10 cellular contexts compared by ENCODE assay signal in genomic region chr1:2203671-2204383, GRCh38. TPM values are rescaled to one million over a fixed set of nuclear protein-coding genes. Genes with fewer than 3 reads are reported as not detected.
DNase-seq lines count a peak whose midpoint lies in the region; ATAC-seq and TF ChIP-seq lines count a peak whose summit lies in the region.
"Had no signal": no experiment of that assay in that cellular context is flagged by ENCODE, and none has a peak within 500 bp of the region (broad histone marks: within the 10 kb centered on the region; RNA-seq: fewer than 3 reads in every experiment).

No MANE protein-coding gene starts in this region.

- WGBS in mesenchymal stem cell: 81% methylated on average over 22 of the region's 23 CpGs

- peak overlapping the region in 1 of 2 experiments; percentile 6 for H3K23ac ChIP-seq in mesenchymal stem cell (ENCODE audit: low read length in 2 of 2)

- H3K9me3 ChIP-seq in mesenchymal stem cell (ENCODE audit: control insufficient read depth, low read length) (no peaks in the 10 kb centered on the region), subcutaneous abdominal adipose tissue (ENCODE audit: control insufficient read depth in 5 of 5, low read length in 5 of 5) (no peaks in the 10 kb centered on the region)

- H2AK5ac ChIP-seq in mesenchymal stem cell (ENCODE audit: low read length, severe bottlenecking): no peak overlapping the region

- peaks cover 5% of the 10 kb centered on the region for H3K79me1 ChIP-seq in mesenchymal stem cell (replicated peaks; ENCODE audit: low read length, poor library complexity, severe bottlenecking)

- peak overlapping the region in 1 of 2 experiments; percentile 19 for H3K14ac ChIP-seq in mesenchymal stem cell (ENCODE audit: low read length in 2 of 2)

- no peak overlapping the region for H3K27ac Mint-ChIP-seq in endothelial cell (ENCODE audit: unreplicated experiment)
- H3K27ac Mint-ChIP-seq: activated CD8-positive, alpha-beta T cell treated with anti-CD3 and anti-CD28 coated beads for 36 hours had no signal

- H3K36me3 ChIP-seq in mesenchymal stem cell (ENCODE audit: control insufficient read depth in 1 of 2, insufficient read depth in 2 of 2, low read depth in 1 of 2, low read length in 2 of 2) (no peaks in the 10 kb centered on the region), subcutaneous abdominal adipose tissue (ENCODE audit: control insufficient read depth in 5 of 5, insufficient read depth in 5 of 5, low read length in 5 of 5) (no peaks in the 10 kb centered on the region)

- peak overlapping the region; percentile 12 for H4K91ac ChIP-seq in mesenchymal stem cell (ENCODE audit: low read length)

- H2BK12ac ChIP-seq in mesenchymal stem cell (ENCODE audit: low read length in 2 of 2): peak overlapping the region in 1 of 2 experiments; percentile 59

- no peaks in the 10 kb centered on the region for H3K9me3 Mint-ChIP-seq in endothelial cell (ENCODE audit: unreplicated experiment)
- H3K9me3 Mint-ChIP-seq: activated CD8-positive, alpha-beta T cell treated with anti-CD3 and anti-CD28 coated beads for 36 hours had no signal

- ATAC-seq in GM19397 (IDR thresholded peaks at IDR 0.05; ENCODE audit: unreplicated experiment): no peak

- H3K36me3 Mint-ChIP-seq in endothelial cell (ENCODE audit: low read depth, unreplicated experiment): no peaks in the 10 kb centered on the region

- H3K4me2 ChIP-seq in mesenchymal stem cell (ENCODE audit: low read length, poor library complexity, severe bottlenecking): peak overlapping the region; percentile 98
- H3K4me2 ChIP-seq: KMS-11 had no signal

- H4K8ac ChIP-seq in mesenchymal stem cell (ENCODE audit: low read length): peak overlapping the region; percentile 71

- peak overlapping the region in 1 of 2 experiments; percentile 8 for H3K4ac ChIP-seq in mesenchymal stem cell (ENCODE audit: low read depth in 1 of 2, low read length in 2 of 2)

- no peaks in the 10 kb centered on the region for H3K4me1 Mint-ChIP-seq in endothelial cell (ENCODE audit: unreplicated experiment)

- no peak overlapping the region for H2BK120ac ChIP-seq in mesenchymal stem cell (ENCODE audit: low read depth, low read length)

- TF ChIP-seq CTCF in HFF-Myc (IDR thresholded peaks at IDR 0.05; ENCODE audit: low read depth, low read length, missing control alignments): no peak
- no peak for TF ChIP-seq CTCF in endothelial cell (IDR thresholded peaks at IDR 0.05; ENCODE audit: unreplicated experiment)

- peaks cover 47% of the 10 kb centered on the region for H3K4me1 ChIP-seq in mesenchymal stem cell (ENCODE audit: control insufficient read depth, insufficient read depth, low read depth, low read length)
- peaks cover 8 to 73% (median 59%) of the 10 kb centered on the region in 5 donors for H3K4me1 ChIP-seq in subcutaneous abdominal adipose tissue (ENCODE audit: control insufficient read depth in 5 of 5, insufficient read depth in 5 of 5, low read length in 5 of 5)

- no peak overlapping the region for H2BK5ac ChIP-seq in mesenchymal stem cell (ENCODE audit: low read depth, low read length, poor library complexity, severe bottlenecking)

- H3K4me3 Mint-ChIP-seq in endothelial cell (ENCODE audit: unreplicated experiment): no peak overlapping the region

- DNase-seq in HFF-Myc (ENCODE audit: extremely low read depth, low read depth) (no peak), mesenchymal stem cell (no peak), endothelial cell (ENCODE audit: low spot score) (no peak), COLO829 (ENCODE audit: low spot score) (no peak)
- no peak for DNase-seq in activated CD4-positive, alpha-beta T cell treated with anti-CD3 and anti-CD28 coated beads, Interleukin-2, amount 50 U/mL, for 4 hours
- DNase-seq: activated CD8-positive, alpha-beta T cell treated with anti-CD3 and anti-CD28 coated beads for 36 hours had no signal

- H2AFZ ChIP-seq in mesenchymal stem cell (ENCODE audit: low read depth, low read length): peak overlapping the region; percentile 54

- no peak overlapping the region for H2BK15ac ChIP-seq in mesenchymal stem cell (ENCODE audit: low read depth, poor library complexity, severe bottlenecking)

- peak overlapping the region; percentile 89 to 90 for H3K18ac ChIP-seq in mesenchymal stem cell (ENCODE audit: low read depth in 1 of 2, low read length in 2 of 2)

- H3K9ac ChIP-seq in mesenchymal stem cell (ENCODE audit: low read length) (peak overlapping the region; percentile 90), subcutaneous abdominal adipose tissue (ENCODE audit: low read length in 5 of 5) (peak overlapping the region in 3 of 5 donors; percentile 71 to 74 (median 74))
- H3K9ac ChIP-seq: KMS-11 had no signal

- peak overlapping the region; percentile 33 for H3K27ac ChIP-seq in cingulate gyrus (ENCODE audit: low read depth, low read length)
- H3K27ac ChIP-seq in mesenchymal stem cell (ENCODE audit: low read length, poor library complexity, severe bottlenecking): no peak overlapping the region
- peak overlapping the region; percentile 60 for H3K27ac ChIP-seq in subcutaneous abdominal adipose tissue (ENCODE audit: low read depth, low read length)
- H3K27ac ChIP-seq: KMS-11 had no signal

- peak overlapping the region; percentile 36 for H3K4me3 ChIP-seq in HFF-Myc (replicated peaks; ENCODE audit: low read depth, low read length)
- H3K4me3 ChIP-seq in mesenchymal stem cell (ENCODE audit: insufficient read depth in 1 of 2, low read depth in 1 of 2, low read length in 2 of 2): peak overlapping the region in 1 of 2 experiments; percentile 79
- H3K4me3 ChIP-seq in subcutaneous abdominal adipose tissue (ENCODE audit: low read depth in 1 of 5, low read length in 5 of 5): peak overlapping the region; percentile 50 to 75 (median 64)

- no peaks in the 10 kb centered on the region for H3K27me3 ChIP-seq in mesenchymal stem cell (ENCODE audit: control insufficient read depth in 1 of 2, insufficient read depth in 1 of 2, low read length in 2 of 2)
- no peaks in the 10 kb centered on the region for H3K27me3 ChIP-seq in subcutaneous abdominal adipose tissue (ENCODE audit: control insufficient read depth in 5 of 5, insufficient read depth in 4 of 5, low read length in 5 of 5)

- H3K27me3 Mint-ChIP-seq in endothelial cell (ENCODE audit: unreplicated experiment): peaks cover 15% of the 10 kb centered on the region
- H3K27me3 Mint-ChIP-seq: activated CD8-positive, alpha-beta T cell treated with anti-CD3 and anti-CD28 coated beads for 36 hours had no signal

RNA-seq across cellular contexts. Expression of gene FAAP20, which starts 9.3 kb away (rescaled TPM):
- 84.5 TPM for polyA plus RNA-seq in mesenchymal stem cell (2013, experiment 1 of 2)
- 86.1 TPM for polyA plus RNA-seq in mesenchymal stem cell (2013, experiment 2 of 2)
- 118 TPM for total RNA-seq in endothelial cell (ENCODE audit: unreplicated experiment)

RNA-seq across cellular contexts. Expression of gene SKI, which starts 24.3 kb away (rescaled TPM):
- polyA plus RNA-seq in mesenchymal stem cell (2013, experiment 1 of 2): 43.3 TPM
- polyA plus RNA-seq in mesenchymal stem cell (2013, experiment 2 of 2): 44.2 TPM
- 73.3 TPM for total RNA-seq in endothelial cell (ENCODE audit: unreplicated experiment)
